Comparison of ENCODE assay signal across 10 cellular contexts in the genomic region with DNA sequence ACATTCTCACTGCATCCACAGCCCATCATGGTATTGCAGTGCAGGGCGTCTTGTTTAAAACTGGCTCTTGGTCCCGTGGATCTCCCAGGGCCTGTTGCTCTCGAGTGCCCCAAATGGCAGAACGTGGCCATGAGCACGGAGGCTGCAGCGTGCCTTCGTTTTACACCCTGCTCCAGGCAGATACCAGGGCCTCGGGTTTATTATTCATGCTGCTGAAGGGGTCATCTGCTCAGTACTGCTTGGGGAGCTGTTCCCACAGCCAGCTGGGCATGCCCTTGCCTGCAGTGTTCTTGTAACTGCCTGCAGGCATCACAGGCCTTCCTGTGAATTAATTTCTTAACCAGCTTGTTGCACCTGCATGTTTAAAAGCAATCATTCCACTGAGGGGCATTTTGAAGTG.
DNase-seq lines count a peak whose midpoint lies in the region; ATAC-seq and TF ChIP-seq lines count a peak whose summit lies in the region.
"Had no signal": no experiment of that assay in that cellular context is flagged by ENCODE, and none has a peak within 500 bp of the region (broad histone marks: within the 10 kb centered on the region; RNA-seq: fewer than 3 reads in every experiment).

No MANE protein-coding gene starts in this region.

- H3K4me3 Mint-ChIP-seq in T-helper 17 cell (peak overlapping the region; percentile 63), nephron progenitor cell (no peak overlapping the region)

- peak overlapping the region; percentile 67 for H3K27ac Mint-ChIP-seq in T-helper 17 cell
- no peak overlapping the region for H3K27ac Mint-ChIP-seq in nephron progenitor cell
- H3K27ac Mint-ChIP-seq: IgD-negative memory B cell had no signal

- TF ChIP-seq POLR2A in lower leg skin (IDR thresholded peaks at IDR 0.05) = no peak

- DNase-seq in HEK293T (ENCODE audit: extremely low spot score) (peak; percentile 42), T-helper 17 cell (peak in 1 of 3 donors; percentile 47), cardiac fibroblast (ENCODE audit: low read depth in 2 of 2) (peak; percentile 30 to 34), nephron progenitor cell (peak; percentile 36), lower leg skin (ENCODE audit: low spot score in 2 of 2) (no peak), T1000 (lab: John Stamatoyannopoulos, UW) (no peak)
- DNase-seq: left cardiac atrium had no signal

- POLR2A ChIA-PET in HEK293T (lab: Yijun Ruan, JAX) = interaction anchor here (0.5 kb wide), 1 partner anchor 1875 kb away, joined by 3 read pairs; no protein-coding TSS in a partner anchor

- H3K4me3 ChIP-seq in cardiac fibroblast (replicated peaks in 1 of 2; ENCODE audit: low read depth in 2 of 2, low read length in 2 of 2) (no peak overlapping the region), lower leg skin (ENCODE audit: low read depth, poor library complexity, severe bottlenecking) (no peak overlapping the region)

- TF ChIP-seq CTCF in cardiac fibroblast (IDR thresholded peaks at IDR 0.05; ENCODE audit: low read depth, low read length) = peak; percentile 40
- peak; percentile 42 for TF ChIP-seq CTCF in nephron progenitor cell (IDR thresholded peaks at IDR 0.05)
- no peak for TF ChIP-seq CTCF in lower leg skin (IDR thresholded peaks at IDR 0.05)

- ATAC-seq in T-helper 17 cell = peak; percentile 84
- ATAC-seq in HG03378 (IDR thresholded peaks at IDR 0.05; ENCODE audit: unreplicated experiment) = no peak
- no peak for ATAC-seq in HG02981 (IDR thresholded peaks at IDR 0.05; ENCODE audit: unreplicated experiment)

- intact Hi-C loops in lower leg skin (cut with DNase I; ENCODE audit: low total_unique reads) = loop anchor here (10.0 kb wide), 1 partner anchor 103 kb away; no protein-coding TSS in a partner anchor

- WGBS in lower leg skin, 2 donors = 35 to 47% methylated on average over 8 of the region's 8 CpGs

- H3K9me3 Mint-ChIP-seq in nephron progenitor cell = peaks cover 20% of the 10 kb centered on the region

- peaks cover 10% of the 10 kb centered on the region for H3K36me3 Mint-ChIP-seq in T-helper 17 cell (ENCODE audit: low read depth)
- peaks cover 47% of the 10 kb centered on the region for H3K36me3 Mint-ChIP-seq in nephron progenitor cell (ENCODE audit: low read depth)

- no peaks in the 10 kb centered on the region for H3K27me3 Mint-ChIP-seq in T-helper 17 cell
- H3K27me3 Mint-ChIP-seq in nephron progenitor cell (ENCODE audit: low read depth, poor library complexity) = no peaks in the 10 kb centered on the region
- H3K27me3 Mint-ChIP-seq: IgD-negative memory B cell had no signal

- H3K4me1 Mint-ChIP-seq in T-helper 17 cell (peaks cover 35% of the 10 kb centered on the region), nephron progenitor cell (peaks cover 17% of the 10 kb centered on the region)

- CTCF ChIA-PET in HEK293T (lab: Yijun Ruan, JAX) = no interaction called here

- no peaks in the 10 kb centered on the region for H3K9me3 ChIP-seq in T-helper 17 cell (ENCODE audit: control insufficient read depth, low read length, poor library complexity, severe bottlenecking)

TF ChIP-seq in HEK293T, 16 proteins besides CTCF, POLR2A, EP300 and RAD21:
- TF ChIP-seq ARNT (IDR thresholded peaks at IDR 0.05) (no peak), FOXM1 (IDR thresholded peaks at IDR 0.05; ENCODE audit: borderline replicate concordance) (no peak), SP1 (IDR thresholded peaks at IDR 0.05) (no peak)
- TF ChIP-seq, protein P1, sequence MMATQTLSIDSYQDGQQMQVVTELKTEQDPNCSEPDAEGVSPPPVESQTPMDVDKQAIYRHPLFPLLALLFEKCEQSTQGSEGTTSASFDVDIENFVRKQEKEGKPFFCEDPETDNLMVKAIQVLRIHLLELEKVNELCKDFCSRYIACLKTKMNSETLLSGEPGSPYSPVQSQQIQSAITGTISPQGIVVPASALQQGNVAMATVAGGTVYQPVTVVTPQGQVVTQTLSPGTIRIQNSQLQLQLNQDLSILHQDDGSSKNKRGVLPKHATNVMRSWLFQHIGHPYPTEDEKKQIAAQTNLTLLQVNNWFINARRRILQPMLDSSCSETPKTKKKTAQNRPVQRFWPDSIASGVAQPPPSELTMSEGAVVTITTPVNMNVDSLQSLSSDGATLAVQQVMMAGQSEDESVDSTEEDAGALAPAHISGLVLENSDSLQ (IDR thresholded peaks at IDR 0.05) = no peak

Comparison
In these comparisons a context has a peak if more than half of its experiments do, and no peak if none do; other contexts are left out.
1. DNase-seq: peak in HEK293T (single experiment), cardiac fibroblast (2 of 2) and nephron progenitor cell (single experiment); none in lower leg skin (0 of 2) and T1000 (single experiment).
2. CTCF ChIP-seq: peak in cardiac fibroblast (single experiment) and nephron progenitor cell (single experiment); none in lower leg skin (0 of 3).